9 cellular contexts compared by ENCODE assay signal in genomic region chr16:88527186-88527936, GRCh38. TPM values are rescaled to one million over a fixed set of nuclear protein-coding genes. Genes with fewer than 3 reads are reported as not detected.
DNase-seq lines count a peak whose midpoint lies in the region; ATAC-seq and TF ChIP-seq lines count a peak whose summit lies in the region.
"Had no signal": no experiment of that assay in that cellular context is flagged by ENCODE, and none has a peak within 500 bp of the region (broad histone marks: within the 10 kb centered on the region; RNA-seq: fewer than 3 reads in every experiment).

No MANE protein-coding gene starts in this region.

- H3K36me3 Mint-ChIP-seq in Calu3 (ENCODE audit: insufficient read depth, unreplicated experiment): no peaks in the 10 kb centered on the region

- H3K9me3 Mint-ChIP-seq in Calu3 (ENCODE audit: low read depth, unreplicated experiment): no peaks in the 10 kb centered on the region
- H3K9me3 Mint-ChIP-seq: T-helper 1 cell treated with Interleukin-12 subunit alpha and Interleukin-12 subunit beta and Interleukin-4 antibody, amounts not matched to agents 30 μg/mL and 1 μg/mL, for 36 hours had no signal

- no peaks in the 10 kb centered on the region for H3K4me1 Mint-ChIP-seq in Calu3 (ENCODE audit: low read depth, unreplicated experiment)

- no peaks in the 10 kb centered on the region for H3K9me3 ChIP-seq in left lung

- H3K27me3 Mint-ChIP-seq in Calu3 (ENCODE audit: unreplicated experiment): no peaks in the 10 kb centered on the region

- peak; percentile 98 for TF ChIP-seq CTCF in Calu3 (IDR thresholded peaks at IDR 0.05; ENCODE audit: unreplicated experiment)
- peak; percentile 74 to 91 for TF ChIP-seq CTCF in left lung (IDR thresholded peaks at IDR 0.05)

- no peak overlapping the region for H3K27ac Mint-ChIP-seq in Calu3 (ENCODE audit: unreplicated experiment)
- H3K27ac Mint-ChIP-seq: T-helper 1 cell treated with Interleukin-12 subunit alpha and Interleukin-12 subunit beta and Interleukin-4 antibody, amounts not matched to agents 30 μg/mL and 1 μg/mL, for 36 hours had no signal

- no peaks in the 10 kb centered on the region for H3K36me3 ChIP-seq in left lung

- H3K27ac ChIP-seq in left lung: no peak overlapping the region

- CTCF ChIA-PET in Calu3 (lab: Charles Lee): interaction anchor here (0.7 kb wide), 1 partner anchor 28 kb away, joined by 13 read pairs; no protein-coding TSS in a partner anchor

- no TSS peak for BruUV-seq in Calu3 (replicated peaks; lab: Mats Ljungman, UMichigan)

- no peak overlapping the region for H3K4me3 Mint-ChIP-seq in Calu3 (ENCODE audit: low read depth, unreplicated experiment)
- H3K4me3 Mint-ChIP-seq: T-helper 1 cell treated with Interleukin-12 subunit alpha and Interleukin-12 subunit beta and Interleukin-4 antibody, amounts not matched to agents 30 μg/mL and 1 μg/mL, for 36 hours had no signal

- peaks cover 7 to 37% of the 10 kb centered on the region in 2 donors for H3K27me3 ChIP-seq in left lung

- no peak overlapping the region for H3K4me3 ChIP-seq in left lung

- intact Hi-C loops in Calu3 (cut with micrococcal nuclease; ENCODE audit: unreplicated experiment) (loop anchor here (1.0 kb wide), 1 partner anchor 84 kb away; no protein-coding TSS in a partner anchor), left lung (cut with DNase I) (loop anchor here in 1 of 2 donors (5.0 kb wide), 1 partner anchor 85 kb away; no protein-coding TSS in a partner anchor)

- ATAC-seq in left lung: peak; percentile 81
- no peak for ATAC-seq in HG02623 (IDR thresholded peaks at IDR 0.05; ENCODE audit: unreplicated experiment)
- ATAC-seq in GM18870 (IDR thresholded peaks at IDR 0.05; ENCODE audit: unreplicated experiment): no peak

- H3K4me1 ChIP-seq in left lung: peaks cover 4 to 5% of the 10 kb centered on the region in 2 donors

- DNase-seq in Calu3: peak; percentile 88
- DNase-seq in HT1080 (ENCODE audit: low read depth): peak; percentile 49
- DNase-seq in activated CD4-positive, CD25-positive, alpha-beta regulatory T cell treated with anti-CD3 and anti-CD28 coated beads, Interleukin-2, amount 50 U/mL, for 72 hours: peak; percentile 74
- DNase-seq in cerebellar cortex (ENCODE audit: low spot score): peak; percentile 57
- peak in 1 of 2 donors; percentile 88 for DNase-seq in left lung
- DNase-seq in stimulated activated CD8-positive, alpha-beta memory T cell treated with anti-CD3 and anti-CD28 coated beads, Interleukin-15, amount 100 ng/mL, for 1 hour (ENCODE audit: low read depth): peak; percentile 20

RNA-seq across cellular contexts. Expression of gene ZC3H18, which starts 42.8 kb away (rescaled TPM):
- total RNA-seq in Calu3 (2022): 77.2 and 85.7 TPM in 2 replicates
- 18.7 and 21.7 TPM in 2 replicates for total RNA-seq in HT1080 (2014; rRNA removed; shearing (Covaris generic))
- 23.4 and 26.5 TPM in 2 replicates for polyA plus RNA-seq in HT1080 (2015; cell fraction: cytosol; rRNA removed)
- 49.1 and 54.3 TPM in 2 replicates for polyA plus RNA-seq in HT1080 (2015; cell fraction: nucleus; rRNA removed)
- 10 to 100 TPM; 37.1 to 48.2 TPM for total RNA-seq in left lung
